In the genomic region with DNA sequence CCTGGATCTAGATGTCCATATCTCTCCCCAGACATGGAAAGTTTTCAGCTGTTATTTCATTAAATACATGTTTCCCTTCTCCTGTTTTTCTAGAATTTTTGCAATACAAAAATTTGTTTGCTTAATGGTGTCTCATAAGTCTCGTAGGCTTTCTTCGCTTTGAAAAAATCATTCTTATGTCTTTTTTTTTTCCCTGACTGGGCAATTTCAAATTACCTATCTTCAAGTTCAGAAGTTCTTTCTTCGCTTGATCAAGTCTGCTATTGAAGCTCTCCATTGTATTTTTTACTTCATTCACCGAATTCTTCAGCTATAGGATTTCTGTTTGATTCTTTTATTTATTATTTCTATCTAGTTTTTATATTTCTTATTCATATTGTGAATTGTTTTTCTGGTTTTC, we compare ENCODE assay signal across 31 cellular contexts.
"Had no signal": no experiment of that assay in that cellular context is flagged by ENCODE, and none has a peak within 500 bp of the region (broad histone marks: within the 10 kb centered on the region; RNA-seq: fewer than 3 reads in every experiment).

No MANE protein-coding gene starts in this region.

- H3K9me3 ChIP-seq: adrenal gland, body of pancreas, breast epithelium had no signal

- H3K27ac ChIP-seq: adrenal gland, body of pancreas, brain microvascular endothelial cell, breast epithelium, VCaP had no signal

- H3K27me3 ChIP-seq: body of pancreas, brain microvascular endothelial cell had no signal

- H3K4me1 ChIP-seq: adrenal gland, body of pancreas, breast epithelium had no signal

- H3K4me3 ChIP-seq: adrenal gland, body of pancreas, breast epithelium had no signal

- ATAC-seq: activated CD8-positive, alpha-beta T cell treated with anti-CD3 and anti-CD28 coated beads for 36 hours; activated naive CD4-positive, alpha-beta T cell treated with anti-CD3 and anti-CD28 coated beads, Interleukin-2, amount 50 U/mL, for 72 hours; body of pancreas had no signal

- DNase-seq: activated B cell treated with CpG ODN at 0.5 μM for 24 hours; activated CD4-positive, alpha-beta memory T cell treated with anti-CD3 and anti-CD28 coated beads for 36 hours; activated CD4-positive, alpha-beta T cell treated with anti-CD3 and anti-CD28 coated beads for 4 hours; activated CD4-positive, alpha-beta T cell treated with anti-CD3 and anti-CD28 coated beads, Interleukin-2, amount 10 ng/mL, durations not matched to agents 24 days and 14 days; activated CD4-positive, alpha-beta T cell treated with anti-CD3 and anti-CD28 coated beads, Interleukin-2, amount 50 U/mL, for 1 hour; activated CD4-positive, alpha-beta T cell treated with anti-CD3 and anti-CD28 coated beads, Interleukin-2, amount 50 U/mL, for 4 hours; activated CD4-positive, CD25-positive, alpha-beta regulatory T cell treated with anti-CD3 and anti-CD28 coated beads, Interleukin-2, amount 50 U/mL, for 72 hours; activated CD8-positive, alpha-beta memory T cell treated with anti-CD3 and anti-CD28 coated beads, Interleukin-2, amount 50 U/mL, for 4 hours; activated CD8-positive, alpha-beta T cell treated with anti-CD3 and anti-CD28 coated beads for 36 hours; activated effector memory CD4-positive, alpha-beta T cell treated with anti-CD3 and anti-CD28 coated beads, Interleukin-2, amount 50 U/mL, for 16 hours; activated gamma-delta T cell treated with Interleukin-2 at 50 U/mL for 16 hours; activated naive CD4-positive, alpha-beta T cell; activated naive CD4-positive, alpha-beta T cell treated with anti-CD3 and anti-CD28 coated beads for 36 hours; activated naive CD4-positive, alpha-beta T cell treated with anti-CD3 and anti-CD28 coated beads, Interleukin-2, amount 50 U/mL, for 16 hours; activated naive CD8-positive, alpha-beta T cell treated with anti-CD3 and anti-CD28 coated beads for 36 hours; activated T-cell treated with anti-CD3 and anti-CD28 coated beads, Interleukin-2, amount 50 U/mL, for 24 hours; activated T-cell treated with anti-CD3 and anti-CD28 coated beads, Interleukin-2, amount 50 U/mL, for 48 hours; adrenal gland; amniotic stem cell; aorta; body of pancreas; brain microvascular endothelial cell; central memory CD4-positive, alpha-beta T cell; T-helper 1 cell; T-helper 2 cell; T-helper 9 cell had no signal

- FAIRE-seq: astrocyte, TTC549 had no signal

- H3K36me3 ChIP-seq: adrenal gland, brain microvascular endothelial cell, breast epithelium had no signal
